ENCODE assay signal across 1 cellular context in the genomic region with DNA sequence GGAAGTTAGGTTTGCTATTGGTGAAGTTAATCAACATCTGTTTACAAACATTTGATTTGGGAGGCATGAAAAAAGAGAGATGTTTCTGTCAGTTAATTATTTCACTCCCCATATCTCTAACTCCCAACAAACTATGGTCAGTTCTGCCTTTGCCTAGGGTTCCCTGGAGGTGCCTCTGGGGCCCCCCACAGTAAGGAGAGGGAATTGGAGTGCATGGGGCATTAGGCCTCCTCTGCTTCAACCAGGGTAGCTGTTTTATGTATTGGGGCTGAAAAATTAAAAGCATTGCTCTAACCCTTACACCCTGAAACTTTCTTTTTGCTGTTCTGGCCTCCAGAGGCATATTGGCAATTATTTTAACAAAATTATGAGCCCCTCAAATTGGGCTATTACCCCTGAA.
TF ChIP-seq lines count a peak whose summit lies in the region.

No MANE protein-coding gene starts in this region.

TF ChIP-seq in GM23338, 12 proteins besides CTCF, POLR2A, EP300 and RAD21 (continued from another document):
- TF ChIP-seq, protein P1, sequence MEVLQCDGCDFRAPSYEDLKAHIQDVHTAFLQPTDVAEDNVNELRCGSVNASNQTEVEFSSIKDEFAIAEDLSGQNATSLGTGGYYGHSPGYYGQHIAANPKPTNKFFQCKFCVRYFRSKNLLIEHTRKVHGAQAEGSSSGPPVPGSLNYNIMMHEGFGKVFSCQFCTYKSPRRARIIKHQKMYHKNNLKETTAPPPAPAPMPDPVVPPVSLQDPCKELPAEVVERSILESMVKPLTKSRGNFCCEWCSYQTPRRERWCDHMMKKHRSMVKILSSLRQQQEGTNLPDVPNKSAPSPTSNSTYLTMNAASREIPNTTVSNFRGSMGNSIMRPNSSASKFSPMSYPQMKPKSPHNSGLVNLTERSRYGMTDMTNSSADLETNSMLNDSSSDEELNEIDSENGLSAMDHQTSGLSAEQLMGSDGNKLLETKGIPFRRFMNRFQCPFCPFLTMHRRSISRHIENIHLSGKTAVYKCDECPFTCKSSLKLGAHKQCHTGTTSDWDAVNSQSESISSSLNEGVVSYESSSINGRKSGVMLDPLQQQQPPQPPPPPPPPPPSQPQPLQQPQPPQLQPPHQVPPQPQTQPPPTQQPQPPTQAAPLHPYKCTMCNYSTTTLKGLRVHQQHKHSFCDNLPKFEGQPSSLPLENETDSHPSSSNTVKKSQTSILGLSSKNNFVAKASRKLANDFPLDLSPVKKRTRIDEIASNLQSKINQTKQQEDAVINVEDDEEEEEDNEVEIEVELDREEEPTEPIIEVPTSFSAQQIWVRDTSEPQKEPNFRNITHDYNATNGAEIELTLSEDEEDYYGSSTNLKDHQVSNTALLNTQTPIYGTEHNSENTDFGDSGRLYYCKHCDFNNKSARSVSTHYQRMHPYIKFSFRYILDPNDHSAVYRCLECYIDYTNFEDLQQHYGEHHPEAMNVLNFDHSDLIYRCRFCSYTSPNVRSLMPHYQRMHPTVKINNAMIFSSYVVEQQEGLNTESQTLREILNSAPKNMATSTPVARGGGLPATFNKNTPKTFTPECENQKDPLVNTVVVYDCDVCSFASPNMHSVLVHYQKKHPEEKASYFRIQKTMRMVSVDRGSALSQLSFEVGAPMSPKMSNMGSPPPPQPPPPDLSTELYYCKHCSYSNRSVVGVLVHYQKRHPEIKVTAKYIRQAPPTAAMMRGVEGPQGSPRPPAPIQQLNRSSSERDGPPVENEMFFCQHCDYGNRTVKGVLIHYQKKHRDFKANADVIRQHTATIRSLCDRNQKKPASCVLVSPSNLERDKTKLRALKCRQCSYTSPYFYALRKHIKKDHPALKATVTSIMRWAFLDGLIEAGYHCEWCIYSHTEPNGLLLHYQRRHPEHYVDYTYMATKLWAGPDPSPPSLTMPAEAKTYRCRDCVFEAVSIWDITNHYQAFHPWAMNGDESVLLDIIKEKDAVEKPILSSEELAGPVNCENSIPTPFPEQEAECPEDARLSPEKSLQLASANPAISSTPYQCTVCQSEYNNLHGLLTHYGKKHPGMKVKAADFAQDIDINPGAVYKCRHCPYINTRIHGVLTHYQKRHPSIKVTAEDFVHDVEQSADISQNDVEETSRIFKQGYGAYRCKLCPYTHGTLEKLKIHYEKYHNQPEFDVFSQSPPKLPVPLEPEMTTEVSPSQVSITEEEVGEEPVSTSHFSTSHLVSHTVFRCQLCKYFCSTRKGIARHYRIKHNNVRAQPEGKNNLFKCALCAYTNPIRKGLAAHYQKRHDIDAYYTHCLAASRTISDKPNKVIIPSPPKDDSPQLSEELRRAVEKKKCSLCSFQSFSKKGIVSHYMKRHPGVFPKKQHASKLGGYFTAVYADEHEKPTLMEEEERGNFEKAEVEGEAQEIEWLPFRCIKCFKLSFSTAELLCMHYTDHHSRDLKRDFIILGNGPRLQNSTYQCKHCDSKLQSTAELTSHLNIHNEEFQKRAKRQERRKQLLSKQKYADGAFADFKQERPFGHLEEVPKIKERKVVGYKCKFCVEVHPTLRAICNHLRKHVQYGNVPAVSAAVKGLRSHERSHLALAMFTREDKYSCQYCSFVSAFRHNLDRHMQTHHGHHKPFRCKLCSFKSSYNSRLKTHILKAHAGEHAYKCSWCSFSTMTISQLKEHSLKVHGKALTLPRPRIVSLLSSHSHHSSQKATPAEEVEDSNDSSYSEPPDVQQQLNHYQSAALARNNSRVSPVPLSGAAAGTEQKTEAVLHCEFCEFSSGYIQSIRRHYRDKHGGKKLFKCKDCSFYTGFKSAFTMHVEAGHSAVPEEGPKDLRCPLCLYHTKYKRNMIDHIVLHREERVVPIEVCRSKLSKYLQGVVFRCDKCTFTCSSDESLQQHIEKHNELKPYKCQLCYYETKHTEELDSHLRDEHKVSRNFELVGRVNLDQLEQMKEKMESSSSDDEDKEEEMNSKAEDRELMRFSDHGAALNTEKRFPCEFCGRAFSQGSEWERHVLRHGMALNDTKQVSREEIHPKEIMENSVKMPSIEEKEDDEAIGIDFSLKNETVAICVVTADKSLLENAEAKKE (CRISPR knock-in tag; IDR thresholded peaks at IDR 0.05): no peak
- TF ChIP-seq, protein P2, sequence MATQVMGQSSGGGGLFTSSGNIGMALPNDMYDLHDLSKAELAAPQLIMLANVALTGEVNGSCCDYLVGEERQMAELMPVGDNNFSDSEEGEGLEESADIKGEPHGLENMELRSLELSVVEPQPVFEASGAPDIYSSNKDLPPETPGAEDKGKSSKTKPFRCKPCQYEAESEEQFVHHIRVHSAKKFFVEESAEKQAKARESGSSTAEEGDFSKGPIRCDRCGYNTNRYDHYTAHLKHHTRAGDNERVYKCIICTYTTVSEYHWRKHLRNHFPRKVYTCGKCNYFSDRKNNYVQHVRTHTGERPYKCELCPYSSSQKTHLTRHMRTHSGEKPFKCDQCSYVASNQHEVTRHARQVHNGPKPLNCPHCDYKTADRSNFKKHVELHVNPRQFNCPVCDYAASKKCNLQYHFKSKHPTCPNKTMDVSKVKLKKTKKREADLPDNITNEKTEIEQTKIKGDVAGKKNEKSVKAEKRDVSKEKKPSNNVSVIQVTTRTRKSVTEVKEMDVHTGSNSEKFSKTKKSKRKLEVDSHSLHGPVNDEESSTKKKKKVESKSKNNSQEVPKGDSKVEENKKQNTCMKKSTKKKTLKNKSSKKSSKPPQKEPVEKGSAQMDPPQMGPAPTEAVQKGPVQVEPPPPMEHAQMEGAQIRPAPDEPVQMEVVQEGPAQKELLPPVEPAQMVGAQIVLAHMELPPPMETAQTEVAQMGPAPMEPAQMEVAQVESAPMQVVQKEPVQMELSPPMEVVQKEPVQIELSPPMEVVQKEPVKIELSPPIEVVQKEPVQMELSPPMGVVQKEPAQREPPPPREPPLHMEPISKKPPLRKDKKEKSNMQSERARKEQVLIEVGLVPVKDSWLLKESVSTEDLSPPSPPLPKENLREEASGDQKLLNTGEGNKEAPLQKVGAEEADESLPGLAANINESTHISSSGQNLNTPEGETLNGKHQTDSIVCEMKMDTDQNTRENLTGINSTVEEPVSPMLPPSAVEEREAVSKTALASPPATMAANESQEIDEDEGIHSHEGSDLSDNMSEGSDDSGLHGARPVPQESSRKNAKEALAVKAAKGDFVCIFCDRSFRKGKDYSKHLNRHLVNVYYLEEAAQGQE (IDR thresholded peaks at IDR 0.05; ENCODE audit: unreplicated experiment): no peak
- TF ChIP-seq JUNB (IDR thresholded peaks at IDR 0.05; ENCODE audit: unreplicated experiment) (no peak), EZH2phosphoT487 (IDR thresholded peaks at IDR 0.05; ENCODE audit: unreplicated experiment) (no peak), POLR2AphosphoS5 (IDR thresholded peaks at IDR 0.05; ENCODE audit: low read depth) (no peak)
- TF ChIP-seq, protein P3, sequence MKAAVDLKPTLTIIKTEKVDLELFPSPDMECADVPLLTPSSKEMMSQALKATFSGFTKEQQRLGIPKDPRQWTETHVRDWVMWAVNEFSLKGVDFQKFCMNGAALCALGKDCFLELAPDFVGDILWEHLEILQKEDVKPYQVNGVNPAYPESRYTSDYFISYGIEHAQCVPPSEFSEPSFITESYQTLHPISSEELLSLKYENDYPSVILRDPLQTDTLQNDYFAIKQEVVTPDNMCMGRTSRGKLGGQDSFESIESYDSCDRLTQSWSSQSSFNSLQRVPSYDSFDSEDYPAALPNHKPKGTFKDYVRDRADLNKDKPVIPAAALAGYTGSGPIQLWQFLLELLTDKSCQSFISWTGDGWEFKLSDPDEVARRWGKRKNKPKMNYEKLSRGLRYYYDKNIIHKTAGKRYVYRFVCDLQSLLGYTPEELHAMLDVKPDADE (IDR thresholded peaks at IDR 0.05): no peak
